Comparison of ENCODE assay signal across 11 cellular contexts in the genomic region with DNA sequence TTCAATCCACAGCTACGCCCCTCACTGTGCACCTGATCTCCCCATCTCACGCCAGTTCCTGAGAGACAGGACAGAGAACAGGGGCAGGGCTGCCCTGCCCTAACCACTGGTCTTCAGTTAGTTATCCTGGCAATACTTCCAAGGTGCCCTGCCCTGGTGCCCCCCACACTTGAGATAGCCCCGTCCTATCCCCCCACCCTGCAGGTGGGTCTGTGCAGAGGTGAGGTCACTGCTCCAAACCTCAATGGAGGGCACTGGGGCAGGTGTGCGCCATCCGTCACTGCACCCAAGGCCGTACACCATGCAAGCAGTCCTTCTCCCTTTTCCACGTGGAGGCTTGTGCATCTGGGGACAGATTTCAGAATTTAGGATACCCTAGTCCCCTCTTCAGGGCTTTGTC. TPM values are rescaled to one million over a fixed set of nuclear protein-coding genes. Genes with fewer than 3 reads are reported as not detected.
"Had no signal": no experiment of that assay in that cellular context is flagged by ENCODE, and none has a peak within 500 bp of the region (broad histone marks: within the 10 kb centered on the region; RNA-seq: fewer than 3 reads in every experiment).

No MANE protein-coding gene starts in this region.

RNA-seq across cellular contexts. Expression of gene LCN2, which starts 18.6 kb away (rescaled TPM):
- total RNA-seq: activated CD4-positive, alpha-beta T cell treated with anti-CD3 and anti-CD28 coated beads, Interleukin-2, amount 10 ng/mL, durations not matched to agents 24 days and 14 days; activated CD8-positive, alpha-beta memory T cell treated with anti-CD3 and anti-CD28 coated beads for 36 hours; activated CD8-positive, alpha-beta T cell treated with anti-CD3 and anti-CD28 coated beads for 36 hours; activated naive CD8-positive, alpha-beta T cell treated with anti-CD3 and anti-CD28 coated beads for 36 hours; activated T-cell treated with anti-CD3 and anti-CD28 coated beads, Interleukin-2, amount 50 U/mL, for 72 hours; activated T-helper 17 cell treated with anti-CD3 and anti-CD28 coated beads, Interleukin-2, amount 50 U/mL, for 72 hours; ascending aorta; IMR-90; M059J; SJCRH30; T-helper 1 cell treated with Interleukin-12 subunit alpha and Interleukin-12 subunit beta and Interleukin-4 antibody, amounts not matched to agents 30 ng/mL and 1 ng/mL, for 36 hours had no signal
- polyA plus RNA-seq: IMR-90 had no signal
